In genomic region chr4:124275-125081, GRCh38 we compare ENCODE assay signal across 8 cellular contexts. TPM values are rescaled to one million over a fixed set of nuclear protein-coding genes. Genes with fewer than 3 reads are reported as not detected.
DNase-seq lines count a peak whose midpoint lies in the region; ATAC-seq and TF ChIP-seq lines count a peak whose summit lies in the region.

TSS of gene ZNF718 (plus strand) at chr4:124501. CDS start at chr4:124671, 170 bp downstream.

- H3K4me3 Mint-ChIP-seq in IgD-negative memory B cell, result peak within 1 kb of the TSS; percentile 98 to 100 (median 100)
- H3K4me3 Mint-ChIP-seq in nephron, result peak within 1 kb of the TSS; percentile 98 to 100 (median 99)

- H3K27me3 Mint-ChIP-seq in IgD-negative memory B cell, result peaks cover 4% of the 10 kb centered on the region
- peaks cover 13% of the 10 kb centered on the region for H3K27me3 Mint-ChIP-seq in nephron (ENCODE audit: low read depth)

- H3K36me3 Mint-ChIP-seq in IgD-negative memory B cell (peaks cover 9% of the 10 kb centered on the region), nephron (ENCODE audit: low read depth) (peaks cover 31% of the 10 kb centered on the region)

- peaks cover 0 to 25% (median 23%) of the 10 kb centered on the region in 3 donors for H3K9me3 Mint-ChIP-seq in IgD-negative memory B cell
- H3K9me3 Mint-ChIP-seq in nephron, result peaks cover 35% of the 10 kb centered on the region

- TF ChIP-seq CTCF in fibroblast of pulmonary artery (IDR thresholded peaks at IDR 0.05; ENCODE audit: low read length, missing control alignments) (no peak), nephron (IDR thresholded peaks at IDR 0.05; ENCODE audit: unreplicated experiment in 3 of 3) (no peak)

- peak within 1 kb of the TSS; percentile 94 to 96 (median 95) for H3K27ac Mint-ChIP-seq in IgD-negative memory B cell
- peak within 1 kb of the TSS; percentile 100 for H3K27ac Mint-ChIP-seq in nephron

- peak within 1 kb of the TSS; percentile 91 for H3K4me3 ChIP-seq in fibroblast of pulmonary artery (replicated peaks; ENCODE audit: low read depth, low read length)

- H3K4me1 Mint-ChIP-seq in IgD-negative memory B cell, result peaks cover 6 to 15% (median 13%) of the 10 kb centered on the region in 3 donors
- H3K4me1 Mint-ChIP-seq in nephron, result peaks cover 12% of the 10 kb centered on the region

- ATAC-seq in GM21526 (IDR thresholded peaks at IDR 0.05; ENCODE audit: low FRiP score, unreplicated experiment), result peak; percentile 98
- peak; percentile 98 for ATAC-seq in stimulated activated naive CD8-positive, alpha-beta T cell treated with anti-CD3 and anti-CD28 coated beads, Interleukin-15, Interleukin-2, amounts not matched to agents 100 U/mL and 50 U/mL, for 24 hours

- peak; percentile 93 for DNase-seq in DMS114 treated with DMSO at 0.1 percent for 48 hours (lab: John Stamatoyannopoulos, UW; ENCODE audit: unreplicated experiment)
- DNase-seq in RPMI8226, result peak; percentile 95
- peak; percentile 82 for DNase-seq in activated effector memory CD4-positive, alpha-beta T cell treated with Interleukin-2 at 50 U/mL for 16 hours
- peak; percentile 98 for DNase-seq in fibroblast of pulmonary artery (ENCODE audit: low read depth)
- peak; percentile 83 for DNase-seq in stimulated activated naive CD8-positive, alpha-beta T cell treated with anti-CD3 and anti-CD28 coated beads, Interleukin-15, Interleukin-2, amounts not matched to agents 100 U/mL and 50 U/mL, for 24 hours

RNA-seq across cellular contexts. Expression of gene ZNF718, which starts in this region (rescaled TPM):
- 6.4 TPM for polyA plus RNA-seq in IgD-negative memory B cell

Comparison
In these comparisons a context has a peak if more than half of its experiments do, and no peak if none do; other contexts are left out.
1. Peak in every context shown above with its lines: DNase-seq, ATAC-seq and H3K4me3 ChIP-seq.